Comparison of ENCODE assay signal across 2 cellular contexts in genomic region chr19:15253513-15253912, GRCh38.
TF ChIP-seq lines count a peak whose summit lies in the region.

No MANE protein-coding gene starts in this region.

TF ChIP-seq in GM12878, 131 proteins besides CTCF, POLR2A, EP300 and RAD21:
- no peak for TF ChIP-seq ZBTB4 (CRISPR knock-in tag; IDR thresholded peaks at IDR 0.05)
- no peak for TF ChIP-seq EZH2 (IDR thresholded peaks at IDR 0.05; ENCODE audit: borderline replicate concordance, control insufficient read depth, low read depth, low read length)
- TF ChIP-seq BHLHE40 (IDR thresholded peaks at IDR 0.05; ENCODE audit: borderline replicate concordance in 1 of 2, low read depth in 2 of 2, low read length in 1 of 2) = peak in 1 of 2 experiments; percentile 42; a peak in 1 of 4 replicates
- TF ChIP-seq, protein P1, sequence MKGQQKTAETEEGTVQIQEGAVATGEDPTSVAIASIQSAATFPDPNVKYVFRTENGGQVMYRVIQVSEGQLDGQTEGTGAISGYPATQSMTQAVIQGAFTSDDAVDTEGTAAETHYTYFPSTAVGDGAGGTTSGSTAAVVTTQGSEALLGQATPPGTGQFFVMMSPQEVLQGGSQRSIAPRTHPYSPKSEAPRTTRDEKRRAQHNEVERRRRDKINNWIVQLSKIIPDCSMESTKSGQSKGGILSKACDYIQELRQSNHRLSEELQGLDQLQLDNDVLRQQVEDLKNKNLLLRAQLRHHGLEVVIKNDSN (IDR thresholded peaks at IDR 0.05; ENCODE audit: borderline replicate concordance, extremely low read length, insufficient read depth, low read depth, low read length) = peak; percentile 32

TF ChIP-seq in liver, 16 proteins besides CTCF, POLR2A, EP300 and RAD21 (continued from another document):
- TF ChIP-seq REST (IDR thresholded peaks at IDR 0.05) (no peak), MAX (IDR thresholded peaks at IDR 0.05) (no peak), NR2F2 (IDR thresholded peaks at IDR 0.05) (no peak)
